ENCODE assay signal across 9 cellular contexts in the genomic region with DNA sequence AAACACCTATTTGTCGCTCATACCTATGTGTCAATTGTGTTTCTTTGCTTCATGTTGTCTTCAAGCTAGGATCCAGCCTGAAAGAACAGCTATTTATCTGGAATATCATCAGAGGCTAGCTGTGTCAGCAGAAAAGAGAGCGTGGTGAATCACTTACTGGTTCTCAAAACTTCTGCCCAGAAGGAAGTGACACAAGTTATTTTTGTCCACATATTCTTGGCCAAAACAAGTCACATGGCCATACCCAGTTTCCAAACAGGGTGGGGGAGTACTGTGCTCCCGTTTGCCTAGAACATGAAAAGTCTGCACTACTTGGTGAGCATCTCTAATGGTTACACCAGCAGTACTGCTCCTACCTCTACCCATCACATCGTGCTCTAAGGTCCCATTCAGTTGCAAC.
A peak's percentile ranks its signal among the peaks of the same experiment; 100 is the strongest.
DNase-seq lines count a peak whose midpoint lies in the region; ATAC-seq and TF ChIP-seq lines count a peak whose summit lies in the region.
"Had no signal": no experiment of that assay in that cellular context is flagged by ENCODE, and none has a peak within 500 bp of the region (broad histone marks: within the 10 kb centered on the region; RNA-seq: fewer than 3 reads in every experiment).

No MANE protein-coding gene starts in this region.

- ATAC-seq in GM19395 (IDR thresholded peaks at IDR 0.05; ENCODE audit: unreplicated experiment) (peak; percentile 83), HG03342 (IDR thresholded peaks at IDR 0.05; ENCODE audit: unreplicated experiment) (peak; percentile 77)
- ATAC-seq in activated CD8-positive, alpha-beta T cell treated with anti-CD3 and anti-CD28 coated beads for 36 hours: no peak

- H3K4me3 ChIP-seq in choroid plexus epithelial cell (ENCODE audit: low read depth, low read length): no peak overlapping the region

- intact Hi-C loops in activated CD8-positive, alpha-beta T cell treated with anti-CD3 and anti-CD28 coated beads for 36 hours (cut with micrococcal nuclease): no loop called here

- DNase-seq in choroid plexus epithelial cell (ENCODE audit: low read depth) (peak; percentile 73), putamen (ENCODE audit: low spot score) (peak; percentile 46), amniotic stem cell (lab: John Stamatoyannopoulos, UW) (no peak), NCI-H2029 treated with DMSO at 0.1 percent for 48 hours (lab: John Stamatoyannopoulos, UW) (no peak), SHP77 (lab: John Stamatoyannopoulos, UW) (no peak)
- no peak for DNase-seq in activated CD8-positive, alpha-beta T cell treated with anti-CD3 and anti-CD28 coated beads for 36 hours
- DNase-seq: activated CD4-positive, alpha-beta memory T cell treated with anti-CD3 and anti-CD28 coated beads for 36 hours had no signal

- H3K36me3 Mint-ChIP-seq in activated CD8-positive, alpha-beta T cell treated with anti-CD3 and anti-CD28 coated beads for 36 hours (ENCODE audit: low read depth): no peaks in the 10 kb centered on the region
- H3K36me3 Mint-ChIP-seq: activated CD4-positive, alpha-beta memory T cell treated with anti-CD3 and anti-CD28 coated beads for 36 hours had no signal

- no peaks in the 10 kb centered on the region for H3K4me1 Mint-ChIP-seq in activated CD8-positive, alpha-beta T cell treated with anti-CD3 and anti-CD28 coated beads for 36 hours (ENCODE audit: low read depth)

- CTCF ChIA-PET in activated CD8-positive, alpha-beta T cell treated with anti-CD3 and anti-CD28 coated beads for 36 hours (lab: Charles Lee): no interaction called here

- H3K4me3 Mint-ChIP-seq in activated CD8-positive, alpha-beta T cell treated with anti-CD3 and anti-CD28 coated beads for 36 hours: no peak overlapping the region
- H3K4me3 Mint-ChIP-seq: activated CD4-positive, alpha-beta memory T cell treated with anti-CD3 and anti-CD28 coated beads for 36 hours had no signal

- no peaks in the 10 kb centered on the region for H3K9me3 Mint-ChIP-seq in activated CD8-positive, alpha-beta T cell treated with anti-CD3 and anti-CD28 coated beads for 36 hours
- H3K9me3 Mint-ChIP-seq: activated CD4-positive, alpha-beta memory T cell treated with anti-CD3 and anti-CD28 coated beads for 36 hours had no signal

- H3K27ac Mint-ChIP-seq in activated CD8-positive, alpha-beta T cell treated with anti-CD3 and anti-CD28 coated beads for 36 hours: no peak overlapping the region
- H3K27ac Mint-ChIP-seq: activated CD4-positive, alpha-beta memory T cell treated with anti-CD3 and anti-CD28 coated beads for 36 hours had no signal

- H3K27me3 Mint-ChIP-seq in activated CD8-positive, alpha-beta T cell treated with anti-CD3 and anti-CD28 coated beads for 36 hours: peaks cover 2% of the 10 kb centered on the region

- POLR2A ChIA-PET in activated CD8-positive, alpha-beta T cell treated with anti-CD3 and anti-CD28 coated beads for 36 hours (lab: Charles Lee): no interaction called here

- TF ChIP-seq CTCF in choroid plexus epithelial cell (conservative IDR thresholded peaks at IDR 0.05; ENCODE audit: low read depth, low read length): no peak
- no peak for TF ChIP-seq CTCF in activated CD8-positive, alpha-beta T cell treated with anti-CD3 and anti-CD28 coated beads for 36 hours (IDR thresholded peaks at IDR 0.05)

Comparison
In these comparisons a context has a peak if more than half of its experiments do, and no peak if none do; other contexts are left out.
1. DNase-seq: peak in choroid plexus epithelial cell (single experiment) and putamen (single experiment); none in activated CD8-positive, alpha-beta T cell treated with anti-CD3 and anti-CD28 coated beads for 36 hours (single experiment), amniotic stem cell (single experiment), NCI-H2029 treated with DMSO at 0.1 percent for 48 hours (single experiment) and SHP77 (0 of 2).